15 cellular contexts compared by ENCODE assay signal in the genomic region with DNA sequence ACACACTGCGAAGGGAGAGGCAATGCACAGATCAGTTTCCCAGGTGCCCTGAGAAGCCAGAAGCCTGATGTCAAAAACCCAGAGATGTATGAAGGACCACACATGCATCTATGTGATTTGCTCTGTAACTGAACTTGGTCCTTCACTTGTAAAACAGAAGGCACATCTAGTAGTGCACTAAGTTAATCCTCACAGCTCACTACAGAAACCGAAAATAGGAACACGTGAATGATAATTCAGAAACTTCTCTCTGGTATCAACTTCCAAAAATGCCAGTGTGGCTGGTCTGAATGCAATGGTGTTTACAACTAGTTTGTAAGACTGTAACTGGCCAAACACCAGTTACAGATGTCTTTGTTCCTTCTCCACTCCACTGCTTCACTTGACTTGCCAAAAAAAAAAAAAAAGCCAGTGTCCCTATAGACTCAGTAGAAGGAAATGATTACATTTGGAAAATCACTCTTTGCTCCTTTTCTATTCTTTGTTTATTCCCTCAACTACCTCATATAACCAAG.
"Had no signal": no experiment of that assay in that cellular context is flagged by ENCODE, and none has a peak within 500 bp of the region (broad histone marks: within the 10 kb centered on the region; RNA-seq: fewer than 3 reads in every experiment).

No MANE protein-coding gene starts in this region.

- H3K27me3 Mint-ChIP-seq: dendritic cell treated with granulocyte-macrophage colony-stimulating factor and Interleukin-4, amounts not matched to agents 40 ng/mL and 50 ng/mL, for 4 days; effector memory CD8-positive, alpha-beta T cell; type B pancreatic cell had no signal

- DNase-seq: activated CD4-positive, alpha-beta T cell treated with anti-CD3 and anti-CD28 coated beads for 4 hours; activated gamma-delta T cell treated with Interleukin-2 at 50 U/mL for 16 hours; amygdala; cerebellar nuclear complex; effector memory CD8-positive, alpha-beta T cell; midbrain; substantia nigra; SW 1271; T-helper 9 cell; WERI-Rb-1 had no signal

- ATAC-seq: effector memory CD8-positive, alpha-beta T cell; gastroesophageal sphincter had no signal

- H3K4me3 Mint-ChIP-seq: dendritic cell treated with granulocyte-macrophage colony-stimulating factor and Interleukin-4, amounts not matched to agents 40 ng/mL and 50 ng/mL, for 4 days; effector memory CD8-positive, alpha-beta T cell; type B pancreatic cell had no signal

- H3K4me3 ChIP-seq: gastroesophageal sphincter, right atrium auricular region, smooth muscle cell had no signal

- H3K9me3 Mint-ChIP-seq: dendritic cell treated with granulocyte-macrophage colony-stimulating factor and Interleukin-4, amounts not matched to agents 40 ng/mL and 50 ng/mL, for 4 days; effector memory CD8-positive, alpha-beta T cell; type B pancreatic cell had no signal

- H3K27ac Mint-ChIP-seq: dendritic cell treated with granulocyte-macrophage colony-stimulating factor and Interleukin-4, amounts not matched to agents 40 ng/mL and 50 ng/mL, for 4 days; type B pancreatic cell had no signal
